Comparison of ENCODE assay signal across 1 cellular context in the genomic region with DNA sequence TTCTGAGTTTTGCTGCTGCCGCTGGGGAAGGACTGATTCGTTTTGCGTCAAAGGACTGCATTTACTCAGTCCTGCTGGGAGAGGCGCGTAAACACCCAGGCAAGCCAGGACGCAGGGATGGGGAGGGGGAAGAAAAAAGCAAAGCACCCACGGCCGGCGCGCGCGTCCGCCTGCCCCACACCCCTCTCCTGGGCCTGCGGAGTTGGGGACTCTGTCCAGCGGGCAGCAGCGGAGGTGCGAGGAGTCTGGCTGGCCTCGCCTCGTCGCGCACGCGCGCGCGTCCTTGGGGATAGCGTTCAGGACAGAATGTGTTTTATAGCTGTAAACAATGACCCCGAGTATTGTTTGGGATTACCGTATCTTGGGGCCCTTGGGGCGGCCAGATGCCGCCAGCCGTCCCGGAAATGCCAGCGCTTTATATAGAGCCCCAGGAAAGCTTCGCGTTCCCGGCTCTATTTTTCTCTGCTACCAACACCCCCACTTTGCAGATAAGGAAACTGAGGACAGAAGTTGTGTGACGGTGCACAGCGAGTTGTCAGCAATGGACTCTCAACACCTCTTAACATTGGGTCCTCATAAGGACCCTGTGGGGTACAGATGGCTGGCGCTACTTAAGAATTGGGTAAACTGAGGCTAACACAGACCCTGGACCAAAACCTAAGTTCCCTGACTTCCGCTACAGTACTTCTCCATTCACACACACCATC.
TF ChIP-seq lines count a peak whose summit lies in the region.

No MANE protein-coding gene starts in this region.

TF ChIP-seq in K562, 482 proteins besides CTCF, POLR2A, EP300 and RAD21 (continued from another document and continues in another):
- TF ChIP-seq NR1H2 (CRISPR knock-in tag; IDR thresholded peaks at IDR 0.05) = 0 out of 2 replicates have a peak, but pooled peaks have one; percentile 23
- TF ChIP-seq, protein P1, sequence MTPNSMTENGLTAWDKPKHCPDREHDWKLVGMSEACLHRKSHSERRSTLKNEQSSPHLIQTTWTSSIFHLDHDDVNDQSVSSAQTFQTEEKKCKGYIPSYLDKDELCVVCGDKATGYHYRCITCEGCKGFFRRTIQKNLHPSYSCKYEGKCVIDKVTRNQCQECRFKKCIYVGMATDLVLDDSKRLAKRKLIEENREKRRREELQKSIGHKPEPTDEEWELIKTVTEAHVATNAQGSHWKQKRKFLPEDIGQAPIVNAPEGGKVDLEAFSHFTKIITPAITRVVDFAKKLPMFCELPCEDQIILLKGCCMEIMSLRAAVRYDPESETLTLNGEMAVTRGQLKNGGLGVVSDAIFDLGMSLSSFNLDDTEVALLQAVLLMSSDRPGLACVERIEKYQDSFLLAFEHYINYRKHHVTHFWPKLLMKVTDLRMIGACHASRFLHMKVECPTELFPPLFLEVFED (CRISPR knock-in tag; conservative IDR thresholded peaks at IDR 0.05) = 0 out of 2 replicates have a peak, but pooled peaks have one; percentile 48
- 0 out of 2 replicates have a peak, but pooled peaks have one; percentile 2 for TF ChIP-seq PHF8 (IDR thresholded peaks at IDR 0.05; ENCODE audit: borderline replicate concordance, low read length)
- TF ChIP-seq ZNF57 (CRISPR knock-in tag; IDR thresholded peaks at IDR 0.05) = 0 out of 2 replicates have a peak, but pooled peaks have one; percentile 47
- TF ChIP-seq RBFOX2 (IDR thresholded peaks at IDR 0.05; ENCODE audit: low read depth, low read length) = peak; percentile 34
- TF ChIP-seq ZKSCAN8 (CRISPR knock-in tag; IDR thresholded peaks at IDR 0.05) = no peak
- TF ChIP-seq ZNF445 (CRISPR knock-in tag; IDR thresholded peaks at IDR 0.05; ENCODE audit: low read depth) = no peak
- no peak for TF ChIP-seq SUPT5H (IDR thresholded peaks at IDR 0.05)
- TF ChIP-seq GABPA (tag; conservative IDR thresholded peaks at IDR 0.05; ENCODE audit: low read depth) = 0 out of 2 replicates have a peak, but pooled peaks have one; percentile 4
- 0 out of 2 replicates have a peak, but pooled peaks have one; percentile 38 for TF ChIP-seq HDAC6 (IDR thresholded peaks at IDR 0.05; ENCODE audit: low read depth, low read length)
- TF ChIP-seq, protein P2, sequence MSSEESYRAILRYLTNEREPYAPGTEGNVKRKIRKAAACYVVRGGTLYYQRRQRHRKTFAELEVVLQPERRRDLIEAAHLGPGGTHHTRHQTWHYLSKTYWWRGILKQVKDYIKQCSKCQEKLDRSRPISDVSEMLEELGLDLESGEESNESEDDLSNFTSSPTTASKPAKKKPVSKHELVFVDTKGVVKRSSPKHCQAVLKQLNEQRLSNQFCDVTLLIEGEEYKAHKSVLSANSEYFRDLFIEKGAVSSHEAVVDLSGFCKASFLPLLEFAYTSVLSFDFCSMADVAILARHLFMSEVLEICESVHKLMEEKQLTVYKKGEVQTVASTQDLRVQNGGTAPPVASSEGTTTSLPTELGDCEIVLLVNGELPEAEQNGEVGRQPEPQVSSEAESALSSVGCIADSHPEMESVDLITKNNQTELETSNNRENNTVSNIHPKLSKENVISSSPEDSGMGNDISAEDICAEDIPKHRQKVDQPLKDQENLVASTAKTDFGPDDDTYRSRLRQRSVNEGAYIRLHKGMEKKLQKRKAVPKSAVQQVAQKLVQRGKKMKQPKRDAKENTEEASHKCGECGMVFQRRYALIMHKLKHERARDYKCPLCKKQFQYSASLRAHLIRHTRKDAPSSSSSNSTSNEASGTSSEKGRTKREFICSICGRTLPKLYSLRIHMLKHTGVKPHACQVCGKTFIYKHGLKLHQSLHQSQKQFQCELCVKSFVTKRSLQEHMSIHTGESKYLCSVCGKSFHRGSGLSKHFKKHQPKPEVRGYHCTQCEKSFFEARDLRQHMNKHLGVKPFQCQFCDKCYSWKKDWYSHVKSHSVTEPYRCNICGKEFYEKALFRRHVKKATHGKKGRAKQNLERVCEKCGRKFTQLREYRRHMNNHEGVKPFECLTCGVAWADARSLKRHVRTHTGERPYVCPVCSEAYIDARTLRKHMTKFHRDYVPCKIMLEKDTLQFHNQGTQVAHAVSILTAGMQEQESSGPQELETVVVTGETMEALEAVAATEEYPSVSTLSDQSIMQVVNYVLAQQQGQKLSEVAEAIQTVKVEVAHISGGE (CRISPR knock-in tag; IDR thresholded peaks at IDR 0.05) = 0 out of 6 replicates have a peak, but pooled peaks of 1 of the 3 experiments have one; percentile 40
- TF ChIP-seq UBTF (IDR thresholded peaks at IDR 0.05; ENCODE audit: borderline replicate concordance in 1 of 2, low read depth in 2 of 2, low read length in 2 of 2) = no peak
- TF ChIP-seq THRA (IDR thresholded peaks at IDR 0.05) = no peak
- 0 out of 2 replicates have a peak, but pooled peaks have one; percentile 58 for TF ChIP-seq ZNF175 (CRISPR knock-in tag; IDR thresholded peaks at IDR 0.05; ENCODE audit: low read depth)
- TF ChIP-seq, protein P3, sequence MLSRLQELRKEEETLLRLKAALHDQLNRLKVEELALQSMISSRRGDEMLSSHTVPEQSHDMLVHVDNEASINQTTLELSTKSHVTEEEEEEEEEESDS (CRISPR knock-in tag; IDR thresholded peaks at IDR 0.05) = no peak
- TF ChIP-seq ID3 (CRISPR knock-in tag; IDR thresholded peaks at IDR 0.05) = no peak
- TF ChIP-seq ID3 (tag; IDR thresholded peaks at IDR 0.05) = no peak
- TF ChIP-seq MYC (IDR thresholded peaks at IDR 0.05; ENCODE audit: low read depth, low read length) = no peak
- TF ChIP-seq MYC (CRISPR knock-in tag; IDR thresholded peaks at IDR 0.05; ENCODE audit: borderline replicate concordance, low read depth) = peak; percentile 51; the same call in 1 of the 2 replicates
- peak; percentile 72; the same call in 1 of the 2 replicates for TF ChIP-seq ZNF282 (CRISPR knock-in tag; IDR thresholded peaks at IDR 0.05)
- no peak for TF ChIP-seq ZNF584 (CRISPR knock-in tag; IDR thresholded peaks at IDR 0.05; ENCODE audit: low read depth)
- no peak for TF ChIP-seq TRIM28 (IDR thresholded peaks at IDR 0.05)
- TF ChIP-seq MTA2 (IDR thresholded peaks at IDR 0.05; ENCODE audit: low read depth) = no peak
- TF ChIP-seq PTBP1 (IDR thresholded peaks at IDR 0.05; ENCODE audit: low read depth, low read length) = 0 out of 2 replicates have a peak, but pooled peaks have one; percentile 22
- TF ChIP-seq ZNF511 (CRISPR knock-in tag; IDR thresholded peaks at IDR 0.05) = 0 out of 2 replicates have a peak, but pooled peaks have one; percentile 6
- no peak for TF ChIP-seq SAP30 (IDR thresholded peaks at IDR 0.05; ENCODE audit: borderline replicate concordance, insufficient read depth, low read depth, low read length, poor library complexity, severe bottlenecking)
- TF ChIP-seq JUND (IDR thresholded peaks at IDR 0.05; ENCODE audit: borderline replicate concordance, low read depth, low read length) = no peak
- TF ChIP-seq JUND (tag; IDR thresholded peaks at IDR 0.05; ENCODE audit: borderline replicate concordance, low read depth, low read length) = 0 out of 3 replicates have a peak, but pooled peaks have one; percentile 5
- TF ChIP-seq U2AF2 (optimal IDR thresholded peaks at IDR 0.05; ENCODE audit: low read depth, low read length) = no peak
- TF ChIP-seq ATF6 (CRISPR knock-in tag; IDR thresholded peaks at IDR 0.05) = peak; percentile 43; the same call in 1 of the 2 replicates
- peak; percentile 85 to 87 for TF ChIP-seq NRF1 (conservative IDR thresholded peaks at IDR 0.05 in 1 of 2, IDR thresholded peaks at IDR 0.05 in 1 of 2)
- 0 out of 2 replicates have a peak, but pooled peaks have one; percentile 19 for TF ChIP-seq CBX1 (IDR thresholded peaks at IDR 0.05; ENCODE audit: low read depth)
- TF ChIP-seq, protein P4, sequence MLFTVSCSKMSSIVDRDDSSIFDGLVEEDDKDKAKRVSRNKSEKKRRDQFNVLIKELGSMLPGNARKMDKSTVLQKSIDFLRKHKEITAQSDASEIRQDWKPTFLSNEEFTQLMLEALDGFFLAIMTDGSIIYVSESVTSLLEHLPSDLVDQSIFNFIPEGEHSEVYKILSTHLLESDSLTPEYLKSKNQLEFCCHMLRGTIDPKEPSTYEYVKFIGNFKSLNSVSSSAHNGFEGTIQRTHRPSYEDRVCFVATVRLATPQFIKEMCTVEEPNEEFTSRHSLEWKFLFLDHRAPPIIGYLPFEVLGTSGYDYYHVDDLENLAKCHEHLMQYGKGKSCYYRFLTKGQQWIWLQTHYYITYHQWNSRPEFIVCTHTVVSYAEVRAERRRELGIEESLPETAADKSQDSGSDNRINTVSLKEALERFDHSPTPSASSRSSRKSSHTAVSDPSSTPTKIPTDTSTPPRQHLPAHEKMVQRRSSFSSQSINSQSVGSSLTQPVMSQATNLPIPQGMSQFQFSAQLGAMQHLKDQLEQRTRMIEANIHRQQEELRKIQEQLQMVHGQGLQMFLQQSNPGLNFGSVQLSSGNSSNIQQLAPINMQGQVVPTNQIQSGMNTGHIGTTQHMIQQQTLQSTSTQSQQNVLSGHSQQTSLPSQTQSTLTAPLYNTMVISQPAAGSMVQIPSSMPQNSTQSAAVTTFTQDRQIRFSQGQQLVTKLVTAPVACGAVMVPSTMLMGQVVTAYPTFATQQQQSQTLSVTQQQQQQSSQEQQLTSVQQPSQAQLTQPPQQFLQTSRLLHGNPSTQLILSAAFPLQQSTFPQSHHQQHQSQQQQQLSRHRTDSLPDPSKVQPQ (CRISPR knock-in tag; IDR thresholded peaks at IDR 0.05; ENCODE audit: borderline replicate concordance) = no peak
- no peak for TF ChIP-seq ZEB2 (IDR thresholded peaks at IDR 0.05)
